Comparison of ENCODE assay signal across 1 cellular context in the genomic region with DNA sequence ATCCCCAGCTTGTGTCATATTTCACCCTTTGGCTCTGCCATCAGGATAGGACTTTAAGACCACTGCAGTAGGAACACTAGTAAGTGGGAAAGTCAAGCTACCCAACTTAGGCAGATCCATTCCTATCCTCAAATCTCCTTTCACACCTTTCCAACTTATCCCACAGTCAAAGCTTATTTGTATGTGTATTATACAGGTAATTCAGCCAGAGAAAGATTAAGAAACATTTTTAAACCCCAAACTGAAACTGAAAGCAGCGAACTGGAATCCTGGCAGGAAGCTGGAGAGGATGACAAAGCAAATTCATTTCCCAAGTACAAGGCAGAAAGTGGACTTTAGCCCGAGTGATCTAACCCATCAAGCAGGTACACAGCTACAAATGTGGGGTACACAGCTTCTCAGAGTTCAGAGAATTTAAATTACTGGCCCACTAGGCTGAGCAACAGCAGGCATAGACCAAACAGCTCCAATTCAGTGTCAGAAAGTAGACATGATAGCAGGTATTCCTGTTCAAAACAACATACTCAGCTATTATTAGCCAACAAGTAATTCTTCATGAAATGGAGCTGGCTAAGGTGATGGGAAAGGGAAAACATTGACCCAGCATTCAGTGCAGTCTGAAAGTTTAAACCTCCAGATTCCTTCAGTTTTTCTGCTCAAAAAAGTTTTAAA.
TF ChIP-seq lines count a peak whose summit lies in the region.

No MANE protein-coding gene starts in this region.

TF ChIP-seq in HEK293, 187 proteins besides CTCF, POLR2A, EP300 and RAD21 (continued from another document):
- TF ChIP-seq, protein P1, sequence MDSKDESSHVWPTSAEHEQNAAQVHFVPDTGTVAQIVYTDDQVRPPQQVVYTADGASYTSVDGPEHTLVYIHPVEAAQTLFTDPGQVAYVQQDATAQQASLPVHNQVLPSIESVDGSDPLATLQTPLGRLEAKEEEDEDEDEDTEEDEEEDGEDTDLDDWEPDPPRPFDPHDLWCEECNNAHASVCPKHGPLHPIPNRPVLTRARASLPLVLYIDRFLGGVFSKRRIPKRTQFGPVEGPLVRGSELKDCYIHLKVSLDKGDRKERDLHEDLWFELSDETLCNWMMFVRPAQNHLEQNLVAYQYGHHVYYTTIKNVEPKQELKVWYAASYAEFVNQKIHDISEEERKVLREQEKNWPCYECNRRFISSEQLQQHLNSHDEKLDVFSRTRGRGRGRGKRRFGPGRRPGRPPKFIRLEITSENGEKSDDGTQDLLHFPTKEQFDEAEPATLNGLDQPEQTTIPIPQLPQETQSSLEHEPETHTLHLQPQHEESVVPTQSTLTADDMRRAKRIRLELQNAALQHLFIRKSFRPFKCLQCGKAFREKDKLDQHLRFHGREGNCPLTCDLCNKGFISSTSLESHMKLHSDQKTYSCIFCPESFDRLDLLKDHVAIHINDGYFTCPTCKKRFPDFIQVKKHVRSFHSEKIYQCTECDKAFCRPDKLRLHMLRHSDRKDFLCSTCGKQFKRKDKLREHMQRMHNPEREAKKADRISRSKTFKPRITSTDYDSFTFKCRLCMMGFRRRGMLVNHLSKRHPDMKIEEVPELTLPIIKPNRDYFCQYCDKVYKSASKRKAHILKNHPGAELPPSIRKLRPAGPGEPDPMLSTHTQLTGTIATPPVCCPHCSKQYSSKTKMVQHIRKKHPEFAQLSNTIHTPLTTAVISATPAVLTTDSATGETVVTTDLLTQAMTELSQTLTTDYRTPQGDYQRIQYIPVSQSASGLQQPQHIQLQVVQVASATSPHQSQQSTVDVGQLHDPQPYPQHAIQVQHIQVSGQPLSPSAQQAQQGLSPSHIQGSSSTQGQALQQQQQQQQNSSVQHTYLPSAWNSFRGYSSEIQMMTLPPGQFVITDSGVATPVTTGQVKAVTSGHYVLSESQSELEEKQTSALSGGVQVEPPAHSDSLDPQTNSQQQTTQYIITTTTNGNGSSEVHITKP (tag by site-specific recombination; IDR thresholded peaks at IDR 0.05), result peak; percentile 70
- TF ChIP-seq ZNF354C (tag by site-specific recombination; IDR thresholded peaks at IDR 0.05; ENCODE audit: borderline replicate concordance, low read depth), result no peak
- no peak for TF ChIP-seq ZNF791 (tag by site-specific recombination; IDR thresholded peaks at IDR 0.05)
- no peak for TF ChIP-seq ZNF214 (tag by site-specific recombination; IDR thresholded peaks at IDR 0.05; ENCODE audit: borderline replicate concordance)
- no peak for TF ChIP-seq ZNF155 (tag by site-specific recombination; IDR thresholded peaks at IDR 0.05)
- TF ChIP-seq SP7 (tag by site-specific recombination; IDR thresholded peaks at IDR 0.05), result 0 out of 2 replicates have a peak, but pooled peaks have one; percentile 1
- TF ChIP-seq SCRT2 (tag by site-specific recombination; IDR thresholded peaks at IDR 0.05), result 0 out of 2 replicates have a peak, but pooled peaks have one; percentile 31
- TF ChIP-seq ZNF560 (tag by site-specific recombination; IDR thresholded peaks at IDR 0.05; ENCODE audit: borderline replicate concordance), result no peak
- 0 out of 2 replicates have a peak, but pooled peaks have one; percentile 37 for TF ChIP-seq ZNF600 (tag by site-specific recombination; IDR thresholded peaks at IDR 0.05)
- TF ChIP-seq, protein P2, sequence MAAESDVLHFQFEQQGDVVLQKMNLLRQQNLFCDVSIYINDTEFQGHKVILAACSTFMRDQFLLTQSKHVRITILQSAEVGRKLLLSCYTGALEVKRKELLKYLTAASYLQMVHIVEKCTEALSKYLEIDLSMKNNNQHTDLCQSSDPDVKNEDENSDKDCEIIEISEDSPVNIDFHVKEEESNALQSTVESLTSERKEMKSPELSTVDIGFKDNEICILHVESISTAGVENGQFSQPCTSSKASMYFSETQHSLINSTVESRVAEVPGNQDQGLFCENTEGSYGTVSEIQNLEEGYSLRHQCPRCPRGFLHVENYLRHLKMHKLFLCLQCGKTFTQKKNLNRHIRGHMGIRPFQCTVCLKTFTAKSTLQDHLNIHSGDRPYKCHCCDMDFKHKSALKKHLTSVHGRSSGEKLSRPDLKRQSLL (tag by site-specific recombination; IDR thresholded peaks at IDR 0.05), result no peak
- TF ChIP-seq ZNF658 (tag by site-specific recombination; IDR thresholded peaks at IDR 0.05), result no peak
- TF ChIP-seq, protein P3, sequence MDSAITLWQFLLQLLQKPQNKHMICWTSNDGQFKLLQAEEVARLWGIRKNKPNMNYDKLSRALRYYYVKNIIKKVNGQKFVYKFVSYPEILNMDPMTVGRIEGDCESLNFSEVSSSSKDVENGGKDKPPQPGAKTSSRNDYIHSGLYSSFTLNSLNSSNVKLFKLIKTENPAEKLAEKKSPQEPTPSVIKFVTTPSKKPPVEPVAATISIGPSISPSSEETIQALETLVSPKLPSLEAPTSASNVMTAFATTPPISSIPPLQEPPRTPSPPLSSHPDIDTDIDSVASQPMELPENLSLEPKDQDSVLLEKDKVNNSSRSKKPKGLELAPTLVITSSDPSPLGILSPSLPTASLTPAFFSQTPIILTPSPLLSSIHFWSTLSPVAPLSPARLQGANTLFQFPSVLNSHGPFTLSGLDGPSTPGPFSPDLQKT (IDR thresholded peaks at IDR 0.05; ENCODE audit: borderline replicate concordance, low read depth, low read length), result no peak
- 0 out of 2 replicates have a peak, but pooled peaks have one; percentile 39 for TF ChIP-seq IKZF3 (tag by site-specific recombination; IDR thresholded peaks at IDR 0.05)
- TF ChIP-seq ZNF585B (tag by site-specific recombination; IDR thresholded peaks at IDR 0.05), result no peak
TF ChIP-seq in HEK293: peak in this region for 10.
